In genomic region chr3:172696357-172696756, GRCh38 we compare ENCODE assay signal across 1 cellular context.
TF ChIP-seq lines count a peak whose summit lies in the region.

No MANE protein-coding gene starts in this region.

TF ChIP-seq in HepG2, 621 proteins besides CTCF, POLR2A, EP300 and RAD21 (continued from another document and continues in another):
- TF ChIP-seq KDM2A (CRISPR knock-in tag; IDR thresholded peaks at IDR 0.05; ENCODE audit: borderline replicate concordance, low read depth) (no peak), ZBTB2 (CRISPR knock-in tag; IDR thresholded peaks at IDR 0.05; ENCODE audit: low read depth) (no peak), MED8 (CRISPR knock-in tag; IDR thresholded peaks at IDR 0.05; ENCODE audit: insufficient replicate concordance) (no peak), ZNF34 (CRISPR knock-in tag; IDR thresholded peaks at IDR 0.05; ENCODE audit: borderline replicate concordance) (no peak), ZNF605 (CRISPR knock-in tag; IDR thresholded peaks at IDR 0.05) (no peak), TOPORS (CRISPR knock-in tag; IDR thresholded peaks at IDR 0.05) (no peak), ZBTB14 (CRISPR knock-in tag; IDR thresholded peaks at IDR 0.05) (no peak), HES4 (CRISPR knock-in tag; IDR thresholded peaks at IDR 0.05; ENCODE audit: borderline replicate concordance) (no peak), ZNF44 (CRISPR knock-in tag; IDR thresholded peaks at IDR 0.05) (no peak), ETV6 (CRISPR knock-in tag; conservative IDR thresholded peaks at IDR 0.05) (no peak), FOXK1 (CRISPR knock-in tag; IDR thresholded peaks at IDR 0.05; ENCODE audit: borderline replicate concordance, low read depth) (peak; percentile 73; the same call in 1 of the 2 replicates), USF2 (IDR thresholded peaks at IDR 0.05; ENCODE audit: low read depth, low read length) (no peak), USF2 (CRISPR knock-in tag; IDR thresholded peaks at IDR 0.05; ENCODE audit: borderline replicate concordance) (no peak), SMAD9 (CRISPR knock-in tag; IDR thresholded peaks at IDR 0.05) (no peak), ZNF256 (CRISPR knock-in tag; conservative IDR thresholded peaks at IDR 0.05) (no peak), ZNF205 (CRISPR knock-in tag; IDR thresholded peaks at IDR 0.05) (peak; percentile 81; the same call in 1 of the 2 replicates), ZSCAN31 (CRISPR knock-in tag; IDR thresholded peaks at IDR 0.05; ENCODE audit: low read depth) (0 out of 2 replicates have a peak, but pooled peaks have one; percentile 32), ZFP1 (CRISPR knock-in tag; IDR thresholded peaks at IDR 0.05) (0 out of 2 replicates have a peak, but pooled peaks have one; percentile 40), ZNF512 (CRISPR knock-in tag; IDR thresholded peaks at IDR 0.05) (no peak), KLF11 (CRISPR knock-in tag; IDR thresholded peaks at IDR 0.05) (peak; percentile 65), HNF1B (CRISPR knock-in tag; IDR thresholded peaks at IDR 0.05) (peak; percentile 41; the same call in 1 of the 2 replicates), MIER2 (CRISPR knock-in tag; IDR thresholded peaks at IDR 0.05) (0 out of 2 replicates have a peak, but pooled peaks have one; percentile 41), ZNF678 (CRISPR knock-in tag; IDR thresholded peaks at IDR 0.05) (no peak), TBL1XR1 (IDR thresholded peaks at IDR 0.05; ENCODE audit: borderline replicate concordance, low read length, partially characterized antibody) (peak; percentile 42), FLYWCH1 (CRISPR knock-in tag; IDR thresholded peaks at IDR 0.05) (no peak), FOXA1 (IDR thresholded peaks at IDR 0.05) (peak; percentile 22; the same call in 1 of the 2 replicates), FOXA1 (CRISPR knock-in tag; IDR thresholded peaks at IDR 0.05) (peak; percentile 84), ZFP41 (CRISPR knock-in tag; IDR thresholded peaks at IDR 0.05; ENCODE audit: borderline replicate concordance) (no peak), HMG20B (CRISPR knock-in tag; conservative IDR thresholded peaks at IDR 0.05) (peak; percentile 71; the same call in 1 of the 2 replicates), FOXA3 (CRISPR knock-in tag; IDR thresholded peaks at IDR 0.05) (peak; percentile 96)
- TF ChIP-seq, protein P1, sequence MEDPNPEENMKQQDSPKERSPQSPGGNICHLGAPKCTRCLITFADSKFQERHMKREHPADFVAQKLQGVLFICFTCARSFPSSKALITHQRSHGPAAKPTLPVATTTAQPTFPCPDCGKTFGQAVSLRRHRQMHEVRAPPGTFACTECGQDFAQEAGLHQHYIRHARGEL (CRISPR knock-in tag; IDR thresholded peaks at IDR 0.05), result no peak
- TF ChIP-seq, protein P2, sequence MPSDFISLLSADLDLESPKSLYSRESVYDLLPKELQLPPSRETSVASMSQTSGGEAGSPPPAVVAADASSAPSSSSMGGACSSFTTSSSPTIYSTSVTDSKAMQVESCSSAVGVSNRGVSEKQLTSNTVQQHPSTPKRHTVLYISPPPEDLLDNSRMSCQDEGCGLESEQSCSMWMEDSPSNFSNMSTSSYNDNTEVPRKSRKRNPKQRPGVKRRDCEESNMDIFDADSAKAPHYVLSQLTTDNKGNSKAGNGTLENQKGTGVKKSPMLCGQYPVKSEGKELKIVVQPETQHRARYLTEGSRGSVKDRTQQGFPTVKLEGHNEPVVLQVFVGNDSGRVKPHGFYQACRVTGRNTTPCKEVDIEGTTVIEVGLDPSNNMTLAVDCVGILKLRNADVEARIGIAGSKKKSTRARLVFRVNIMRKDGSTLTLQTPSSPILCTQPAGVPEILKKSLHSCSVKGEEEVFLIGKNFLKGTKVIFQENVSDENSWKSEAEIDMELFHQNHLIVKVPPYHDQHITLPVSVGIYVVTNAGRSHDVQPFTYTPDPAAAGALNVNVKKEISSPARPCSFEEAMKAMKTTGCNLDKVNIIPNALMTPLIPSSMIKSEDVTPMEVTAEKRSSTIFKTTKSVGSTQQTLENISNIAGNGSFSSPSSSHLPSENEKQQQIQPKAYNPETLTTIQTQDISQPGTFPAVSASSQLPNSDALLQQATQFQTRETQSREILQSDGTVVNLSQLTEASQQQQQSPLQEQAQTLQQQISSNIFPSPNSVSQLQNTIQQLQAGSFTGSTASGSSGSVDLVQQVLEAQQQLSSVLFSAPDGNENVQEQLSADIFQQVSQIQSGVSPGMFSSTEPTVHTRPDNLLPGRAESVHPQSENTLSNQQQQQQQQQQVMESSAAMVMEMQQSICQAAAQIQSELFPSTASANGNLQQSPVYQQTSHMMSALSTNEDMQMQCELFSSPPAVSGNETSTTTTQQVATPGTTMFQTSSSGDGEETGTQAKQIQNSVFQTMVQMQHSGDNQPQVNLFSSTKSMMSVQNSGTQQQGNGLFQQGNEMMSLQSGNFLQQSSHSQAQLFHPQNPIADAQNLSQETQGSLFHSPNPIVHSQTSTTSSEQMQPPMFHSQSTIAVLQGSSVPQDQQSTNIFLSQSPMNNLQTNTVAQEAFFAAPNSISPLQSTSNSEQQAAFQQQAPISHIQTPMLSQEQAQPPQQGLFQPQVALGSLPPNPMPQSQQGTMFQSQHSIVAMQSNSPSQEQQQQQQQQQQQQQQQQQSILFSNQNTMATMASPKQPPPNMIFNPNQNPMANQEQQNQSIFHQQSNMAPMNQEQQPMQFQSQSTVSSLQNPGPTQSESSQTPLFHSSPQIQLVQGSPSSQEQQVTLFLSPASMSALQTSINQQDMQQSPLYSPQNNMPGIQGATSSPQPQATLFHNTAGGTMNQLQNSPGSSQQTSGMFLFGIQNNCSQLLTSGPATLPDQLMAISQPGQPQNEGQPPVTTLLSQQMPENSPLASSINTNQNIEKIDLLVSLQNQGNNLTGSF (CRISPR knock-in tag; IDR thresholded peaks at IDR 0.05), result no peak
- TF ChIP-seq, protein P3, sequence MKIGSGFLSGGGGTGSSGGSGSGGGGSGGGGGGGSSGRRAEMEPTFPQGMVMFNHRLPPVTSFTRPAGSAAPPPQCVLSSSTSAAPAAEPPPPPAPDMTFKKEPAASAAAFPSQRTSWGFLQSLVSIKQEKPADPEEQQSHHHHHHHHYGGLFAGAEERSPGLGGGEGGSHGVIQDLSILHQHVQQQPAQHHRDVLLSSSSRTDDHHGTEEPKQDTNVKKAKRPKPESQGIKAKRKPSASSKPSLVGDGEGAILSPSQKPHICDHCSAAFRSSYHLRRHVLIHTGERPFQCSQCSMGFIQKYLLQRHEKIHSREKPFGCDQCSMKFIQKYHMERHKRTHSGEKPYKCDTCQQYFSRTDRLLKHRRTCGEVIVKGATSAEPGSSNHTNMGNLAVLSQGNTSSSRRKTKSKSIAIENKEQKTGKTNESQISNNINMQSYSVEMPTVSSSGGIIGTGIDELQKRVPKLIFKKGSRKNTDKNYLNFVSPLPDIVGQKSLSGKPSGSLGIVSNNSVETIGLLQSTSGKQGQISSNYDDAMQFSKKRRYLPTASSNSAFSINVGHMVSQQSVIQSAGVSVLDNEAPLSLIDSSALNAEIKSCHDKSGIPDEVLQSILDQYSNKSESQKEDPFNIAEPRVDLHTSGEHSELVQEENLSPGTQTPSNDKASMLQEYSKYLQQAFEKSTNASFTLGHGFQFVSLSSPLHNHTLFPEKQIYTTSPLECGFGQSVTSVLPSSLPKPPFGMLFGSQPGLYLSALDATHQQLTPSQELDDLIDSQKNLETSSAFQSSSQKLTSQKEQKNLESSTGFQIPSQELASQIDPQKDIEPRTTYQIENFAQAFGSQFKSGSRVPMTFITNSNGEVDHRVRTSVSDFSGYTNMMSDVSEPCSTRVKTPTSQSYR (CRISPR knock-in tag; IDR thresholded peaks at IDR 0.05; ENCODE audit: borderline replicate concordance), result peak; percentile 33; the same call in 1 of the 2 replicates
- TF ChIP-seq, protein P4, sequence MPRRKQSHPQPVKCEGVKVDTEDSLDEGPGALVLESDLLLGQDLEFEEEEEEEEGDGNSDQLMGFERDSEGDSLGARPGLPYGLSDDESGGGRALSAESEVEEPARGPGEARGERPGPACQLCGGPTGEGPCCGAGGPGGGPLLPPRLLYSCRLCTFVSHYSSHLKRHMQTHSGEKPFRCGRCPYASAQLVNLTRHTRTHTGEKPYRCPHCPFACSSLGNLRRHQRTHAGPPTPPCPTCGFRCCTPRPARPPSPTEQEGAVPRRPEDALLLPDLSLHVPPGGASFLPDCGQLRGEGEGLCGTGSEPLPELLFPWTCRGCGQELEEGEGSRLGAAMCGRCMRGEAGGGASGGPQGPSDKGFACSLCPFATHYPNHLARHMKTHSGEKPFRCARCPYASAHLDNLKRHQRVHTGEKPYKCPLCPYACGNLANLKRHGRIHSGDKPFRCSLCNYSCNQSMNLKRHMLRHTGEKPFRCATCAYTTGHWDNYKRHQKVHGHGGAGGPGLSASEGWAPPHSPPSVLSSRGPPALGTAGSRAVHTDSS (CRISPR knock-in tag; conservative IDR thresholded peaks at IDR 0.05), result no peak
- TF ChIP-seq, protein P5, sequence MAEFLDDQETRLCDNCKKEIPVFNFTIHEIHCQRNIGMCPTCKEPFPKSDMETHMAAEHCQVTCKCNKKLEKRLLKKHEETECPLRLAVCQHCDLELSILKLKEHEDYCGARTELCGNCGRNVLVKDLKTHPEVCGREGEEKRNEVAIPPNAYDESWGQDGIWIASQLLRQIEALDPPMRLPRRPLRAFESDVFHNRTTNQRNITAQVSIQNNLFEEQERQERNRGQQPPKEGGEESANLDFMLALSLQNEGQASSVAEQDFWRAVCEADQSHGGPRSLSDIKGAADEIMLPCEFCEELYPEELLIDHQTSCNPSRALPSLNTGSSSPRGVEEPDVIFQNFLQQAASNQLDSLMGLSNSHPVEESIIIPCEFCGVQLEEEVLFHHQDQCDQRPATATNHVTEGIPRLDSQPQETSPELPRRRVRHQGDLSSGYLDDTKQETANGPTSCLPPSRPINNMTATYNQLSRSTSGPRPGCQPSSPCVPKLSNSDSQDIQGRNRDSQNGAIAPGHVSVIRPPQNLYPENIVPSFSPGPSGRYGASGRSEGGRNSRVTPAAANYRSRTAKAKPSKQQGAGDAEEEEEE (CRISPR knock-in tag; IDR thresholded peaks at IDR 0.05; ENCODE audit: borderline replicate concordance), result no peak
- TF ChIP-seq, protein P6, sequence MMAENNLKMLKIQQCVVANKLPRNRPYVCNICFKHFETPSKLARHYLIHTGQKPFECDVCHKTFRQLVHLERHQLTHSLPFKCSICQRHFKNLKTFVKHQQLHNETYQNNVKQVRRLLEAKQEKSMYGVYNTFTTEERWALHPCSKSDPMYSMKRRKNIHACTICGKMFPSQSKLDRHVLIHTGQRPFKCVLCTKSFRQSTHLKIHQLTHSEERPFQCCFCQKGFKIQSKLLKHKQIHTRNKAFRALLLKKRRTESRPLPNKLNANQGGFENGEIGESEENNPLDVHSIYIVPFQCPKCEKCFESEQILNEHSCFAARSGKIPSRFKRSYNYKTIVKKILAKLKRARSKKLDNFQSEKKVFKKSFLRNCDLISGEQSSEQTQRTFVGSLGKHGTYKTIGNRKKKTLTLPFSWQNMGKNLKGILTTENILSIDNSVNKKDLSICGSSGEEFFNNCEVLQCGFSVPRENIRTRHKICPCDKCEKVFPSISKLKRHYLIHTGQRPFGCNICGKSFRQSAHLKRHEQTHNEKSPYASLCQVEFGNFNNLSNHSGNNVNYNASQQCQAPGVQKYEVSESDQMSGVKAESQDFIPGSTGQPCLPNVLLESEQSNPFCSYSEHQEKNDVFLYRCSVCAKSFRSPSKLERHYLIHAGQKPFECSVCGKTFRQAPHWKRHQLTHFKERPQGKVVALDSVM (CRISPR knock-in tag; IDR thresholded peaks at IDR 0.05), result no peak
